Comparison of ENCODE assay signal across 13 cellular contexts in the genomic region with DNA sequence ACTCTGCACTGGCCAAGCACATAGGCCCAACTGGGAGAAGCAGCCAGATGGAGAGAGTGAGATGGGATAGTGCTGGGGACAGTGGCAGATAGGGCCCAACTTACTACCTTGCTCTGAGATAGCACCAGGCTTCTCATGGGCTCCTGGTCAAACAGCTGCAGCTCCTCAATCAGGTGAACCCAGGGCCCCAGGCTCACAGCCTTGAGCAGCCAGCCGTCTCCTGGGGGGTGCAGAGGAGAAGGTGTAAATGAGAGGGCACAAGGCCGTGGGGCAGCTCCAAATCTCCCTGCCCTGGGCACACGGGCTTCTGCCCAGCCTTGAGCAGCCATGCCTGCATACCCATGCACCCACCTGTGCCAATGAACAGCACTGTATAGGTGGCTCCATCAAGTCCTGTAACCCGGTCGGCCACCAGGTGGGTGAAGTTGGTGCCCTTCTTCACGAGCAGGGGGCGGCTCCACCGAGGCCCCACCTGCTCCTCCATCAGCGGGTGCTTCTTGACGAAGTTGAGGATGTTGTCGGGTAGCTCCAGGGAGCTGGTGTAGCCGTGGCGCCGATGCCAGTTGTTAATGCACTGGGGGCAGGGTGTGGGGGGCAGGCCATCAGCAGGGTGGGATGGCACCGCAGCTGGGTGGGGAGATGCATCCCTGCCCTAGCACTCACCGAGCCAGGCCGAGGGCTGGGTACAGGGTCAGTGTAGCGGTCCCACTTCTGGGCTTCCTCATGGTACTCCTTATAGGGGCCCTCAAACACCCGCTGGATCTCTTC.
"Had no signal": no experiment of that assay in that cellular context is flagged by ENCODE, and none has a peak within 500 bp of the region (broad histone marks: within the 10 kb centered on the region; RNA-seq: fewer than 3 reads in every experiment).

No MANE protein-coding gene starts in this region.

- H3K4me2 ChIP-seq: hepatocyte had no signal

- H3K27me3 Mint-ChIP-seq: naive thymus-derived CD8-positive, alpha-beta T cell had no signal

- H3K4me3 ChIP-seq: ascending aorta, hepatocyte, prostate gland, transverse colon had no signal

- DNase-seq: activated B cell treated with CpG ODN at 0.5 μM for 24 hours; activated CD4-positive, alpha-beta T cell treated with anti-CD3 and anti-CD28 coated beads, Interleukin-2, amount 50 U/mL, for 1 hour; activated naive CD4-positive, alpha-beta T cell; dermis blood vessel endothelial cell; kidney; naive thymus-derived CD8-positive, alpha-beta T cell; transverse colon had no signal

- H3K36me3 Mint-ChIP-seq: memory B cell had no signal

- H3K27me3 ChIP-seq: ascending aorta, hepatocyte, transverse colon had no signal

- H3K27ac ChIP-seq: ascending aorta, prostate gland had no signal

- H3K9me3 ChIP-seq: ascending aorta, prostate gland, transverse colon had no signal

- ATAC-seq: naive thymus-derived CD8-positive, alpha-beta T cell; stimulated activated effector memory CD8-positive, alpha-beta T cell treated with anti-CD3 and anti-CD28 coated beads, Interleukin-12 subunit alpha, Interleukin-12 subunit beta, amount 100 ng/mL, for 72 hours had no signal

- H3K9me3 Mint-ChIP-seq: activated B cell treated with CpG ODN at 0.5 μM for 24 hours; activated T-helper 1 cell treated with anti-CD3 and anti-CD28 coated beads, Interleukin-12 subunit alpha, Interleukin-12 subunit beta, Interleukin-2, Interleukin-4 antibody, amounts not matched to agents 30 ng/mL and 10 ng/mL and 1 ng/mL, durations not matched to agents 14 hours and 24 hours and 36 hours; memory B cell; naive thymus-derived CD8-positive, alpha-beta T cell; stimulated activated effector memory CD8-positive, alpha-beta T cell treated with anti-CD3 and anti-CD28 coated beads, Interleukin-12 subunit alpha, Interleukin-12 subunit beta, amount 100 ng/mL, for 72 hours had no signal

- H3K27ac Mint-ChIP-seq: activated B cell treated with CpG ODN at 0.5 μM for 24 hours; activated T-helper 1 cell treated with anti-CD3 and anti-CD28 coated beads, Interleukin-12 subunit alpha, Interleukin-12 subunit beta, Interleukin-2, Interleukin-4 antibody, amounts not matched to agents 30 ng/mL and 10 ng/mL and 1 ng/mL, durations not matched to agents 14 hours and 24 hours and 36 hours; memory B cell; stimulated activated effector memory CD8-positive, alpha-beta T cell treated with anti-CD3 and anti-CD28 coated beads, Interleukin-12 subunit alpha, Interleukin-12 subunit beta, amount 100 ng/mL, for 72 hours had no signal

- H3K4me3 Mint-ChIP-seq: activated B cell treated with CpG ODN at 0.5 μM for 24 hours; activated T-helper 1 cell treated with anti-CD3 and anti-CD28 coated beads, Interleukin-12 subunit alpha, Interleukin-12 subunit beta, Interleukin-2, Interleukin-4 antibody, amounts not matched to agents 30 ng/mL and 10 ng/mL and 1 ng/mL, durations not matched to agents 14 hours and 24 hours and 36 hours; memory B cell; naive thymus-derived CD8-positive, alpha-beta T cell; stimulated activated effector memory CD8-positive, alpha-beta T cell treated with anti-CD3 and anti-CD28 coated beads, Interleukin-12 subunit alpha, Interleukin-12 subunit beta, amount 100 ng/mL, for 72 hours had no signal
